1 cellular context compared by ENCODE assay signal in the genomic region with DNA sequence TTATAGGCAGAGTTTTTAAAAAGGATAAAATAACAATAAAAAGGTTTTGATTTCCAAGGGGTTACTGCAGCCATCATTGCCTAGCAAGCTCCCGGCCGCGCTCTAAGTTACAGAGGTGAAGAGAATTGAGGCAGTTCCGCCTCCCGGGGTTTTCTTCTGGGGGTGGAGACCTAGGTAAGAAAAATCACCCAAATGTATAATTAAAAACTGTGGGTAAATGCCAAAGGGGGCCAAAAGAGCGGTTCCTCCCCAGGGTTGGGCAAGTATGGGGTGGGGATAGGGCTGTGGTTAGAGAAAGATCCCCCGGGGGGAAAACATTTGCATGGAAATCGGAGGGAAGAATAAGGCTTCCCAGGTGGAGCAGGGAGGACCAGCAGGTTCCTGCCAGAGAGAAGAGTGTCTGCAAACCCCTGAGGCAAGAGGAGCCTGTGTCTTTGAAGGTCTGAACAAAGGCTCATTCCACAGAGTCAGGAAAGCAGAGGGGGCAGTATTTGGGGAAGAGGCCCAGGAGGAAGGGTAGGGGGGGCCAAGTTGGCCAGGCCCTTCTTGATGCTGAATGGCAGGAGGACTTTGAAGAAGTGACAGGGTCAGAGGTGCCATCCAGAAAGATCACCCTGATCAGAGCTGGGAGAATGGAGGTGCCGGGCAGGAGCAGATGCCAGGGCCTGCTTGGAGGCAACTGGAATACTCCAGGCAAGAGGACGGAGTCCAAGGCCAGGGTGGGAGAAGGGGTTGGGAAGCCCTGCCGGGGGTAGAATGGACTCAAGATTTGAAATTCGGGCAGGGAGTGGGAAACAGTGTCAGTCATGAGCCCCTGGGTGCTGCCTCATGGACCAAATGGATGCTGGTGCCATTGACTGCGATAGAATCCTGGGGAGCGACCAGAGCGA.
TF ChIP-seq lines count a peak whose summit lies in the region.

No MANE protein-coding gene starts in this region.

TF ChIP-seq in WTC11, 78 proteins besides CTCF, POLR2A, EP300 and RAD21 (continued from another document):
- no peak for TF ChIP-seq STAT6 (CRISPR knock-in tag; conservative IDR thresholded peaks at IDR 0.05; ENCODE audit: low read depth)
- TF ChIP-seq NR3C1 (CRISPR knock-in tag; conservative IDR thresholded peaks at IDR 0.05; ENCODE audit: low read depth): no peak
- no peak for TF ChIP-seq ZNF396 (CRISPR knock-in tag; IDR thresholded peaks at IDR 0.05; ENCODE audit: borderline replicate concordance)
- TF ChIP-seq IRF1 (CRISPR knock-in tag; IDR thresholded peaks at IDR 0.05): no peak
- 0 out of 2 replicates have a peak, but pooled peaks have one; percentile 42 for TF ChIP-seq TEAD1 (CRISPR knock-in tag; IDR thresholded peaks at IDR 0.05)
- TF ChIP-seq HMGA2 (CRISPR knock-in tag; IDR thresholded peaks at IDR 0.05): no peak
- TF ChIP-seq NR1H2 (CRISPR knock-in tag; IDR thresholded peaks at IDR 0.05): no peak
- TF ChIP-seq ZNF512 (CRISPR knock-in tag; IDR thresholded peaks at IDR 0.05; ENCODE audit: borderline replicate concordance): no peak
- TF ChIP-seq ETV6 (CRISPR knock-in tag; IDR thresholded peaks at IDR 0.05): no peak
- 0 out of 2 replicates have a peak, but pooled peaks have one; percentile 51 for TF ChIP-seq ZBTB43 (CRISPR knock-in tag; IDR thresholded peaks at IDR 0.05)
- 0 out of 2 replicates have a peak, but pooled peaks have one; percentile 33 for TF ChIP-seq SP1 (CRISPR knock-in tag; conservative IDR thresholded peaks at IDR 0.05)
- TF ChIP-seq, protein P1, sequence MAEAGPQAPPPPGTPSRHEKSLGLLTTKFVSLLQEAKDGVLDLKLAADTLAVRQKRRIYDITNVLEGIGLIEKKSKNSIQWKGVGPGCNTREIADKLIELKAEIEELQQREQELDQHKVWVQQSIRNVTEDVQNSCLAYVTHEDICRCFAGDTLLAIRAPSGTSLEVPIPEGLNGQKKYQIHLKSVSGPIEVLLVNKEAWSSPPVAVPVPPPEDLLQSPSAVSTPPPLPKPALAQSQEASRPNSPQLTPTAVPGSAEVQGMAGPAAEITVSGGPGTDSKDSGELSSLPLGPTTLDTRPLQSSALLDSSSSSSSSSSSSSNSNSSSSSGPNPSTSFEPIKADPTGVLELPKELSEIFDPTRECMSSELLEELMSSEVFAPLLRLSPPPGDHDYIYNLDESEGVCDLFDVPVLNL (CRISPR knock-in tag; IDR thresholded peaks at IDR 0.05; ENCODE audit: borderline replicate concordance, low read depth): no peak
- TF ChIP-seq, protein P2, sequence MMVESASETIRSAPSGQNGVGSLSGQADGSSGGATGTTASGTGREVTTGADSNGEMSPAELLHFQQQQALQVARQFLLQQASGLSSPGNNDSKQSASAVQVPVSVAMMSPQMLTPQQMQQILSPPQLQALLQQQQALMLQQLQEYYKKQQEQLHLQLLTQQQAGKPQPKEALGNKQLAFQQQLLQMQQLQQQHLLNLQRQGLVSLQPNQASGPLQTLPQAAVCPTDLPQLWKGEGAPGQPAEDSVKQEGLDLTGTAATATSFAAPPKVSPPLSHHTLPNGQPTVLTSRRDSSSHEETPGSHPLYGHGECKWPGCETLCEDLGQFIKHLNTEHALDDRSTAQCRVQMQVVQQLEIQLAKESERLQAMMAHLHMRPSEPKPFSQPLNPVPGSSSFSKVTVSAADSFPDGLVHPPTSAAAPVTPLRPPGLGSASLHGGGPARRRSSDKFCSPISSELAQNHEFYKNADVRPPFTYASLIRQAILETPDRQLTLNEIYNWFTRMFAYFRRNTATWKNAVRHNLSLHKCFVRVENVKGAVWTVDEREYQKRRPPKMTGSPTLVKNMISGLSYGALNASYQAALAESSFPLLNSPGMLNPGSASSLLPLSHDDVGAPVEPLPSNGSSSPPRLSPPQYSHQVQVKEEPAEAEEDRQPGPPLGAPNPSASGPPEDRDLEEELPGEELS (CRISPR knock-in tag; IDR thresholded peaks at IDR 0.05): no peak
- TF ChIP-seq SMAD3 (CRISPR knock-in tag; IDR thresholded peaks at IDR 0.05; ENCODE audit: borderline replicate concordance): no peak
- TF ChIP-seq ELF4 (CRISPR knock-in tag; IDR thresholded peaks at IDR 0.05; ENCODE audit: low read depth): no peak
- no peak for TF ChIP-seq ZNF425 (CRISPR knock-in tag; conservative IDR thresholded peaks at IDR 0.05)
- no peak for TF ChIP-seq ZNF416 (CRISPR knock-in tag; IDR thresholded peaks at IDR 0.05)
- no peak for TF ChIP-seq SMAD4 (CRISPR knock-in tag; IDR thresholded peaks at IDR 0.05)
- TF ChIP-seq, protein P3, sequence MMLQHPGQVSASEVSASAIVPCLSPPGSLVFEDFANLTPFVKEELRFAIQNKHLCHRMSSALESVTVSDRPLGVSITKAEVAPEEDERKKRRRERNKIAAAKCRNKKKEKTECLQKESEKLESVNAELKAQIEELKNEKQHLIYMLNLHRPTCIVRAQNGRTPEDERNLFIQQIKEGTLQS (CRISPR knock-in tag; conservative IDR thresholded peaks at IDR 0.05): no peak
- TF ChIP-seq, protein P4, sequence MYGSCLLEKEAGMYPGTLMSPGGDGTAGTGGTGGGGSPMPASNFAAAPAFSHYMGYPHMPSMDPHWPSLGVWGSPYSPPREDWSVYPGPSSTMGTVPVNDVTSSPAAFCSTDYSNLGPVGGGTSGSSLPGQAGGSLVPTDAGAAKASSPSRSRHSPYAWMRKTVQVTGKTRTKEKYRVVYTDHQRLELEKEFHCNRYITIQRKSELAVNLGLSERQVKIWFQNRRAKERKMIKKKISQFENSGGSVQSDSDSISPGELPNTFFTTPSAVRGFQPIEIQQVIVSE (CRISPR knock-in tag; IDR thresholded peaks at IDR 0.05; ENCODE audit: borderline replicate concordance): no peak
- no peak for TF ChIP-seq ZNF317 (CRISPR knock-in tag; IDR thresholded peaks at IDR 0.05; ENCODE audit: borderline replicate concordance, low read depth)
- TF ChIP-seq, protein P5, sequence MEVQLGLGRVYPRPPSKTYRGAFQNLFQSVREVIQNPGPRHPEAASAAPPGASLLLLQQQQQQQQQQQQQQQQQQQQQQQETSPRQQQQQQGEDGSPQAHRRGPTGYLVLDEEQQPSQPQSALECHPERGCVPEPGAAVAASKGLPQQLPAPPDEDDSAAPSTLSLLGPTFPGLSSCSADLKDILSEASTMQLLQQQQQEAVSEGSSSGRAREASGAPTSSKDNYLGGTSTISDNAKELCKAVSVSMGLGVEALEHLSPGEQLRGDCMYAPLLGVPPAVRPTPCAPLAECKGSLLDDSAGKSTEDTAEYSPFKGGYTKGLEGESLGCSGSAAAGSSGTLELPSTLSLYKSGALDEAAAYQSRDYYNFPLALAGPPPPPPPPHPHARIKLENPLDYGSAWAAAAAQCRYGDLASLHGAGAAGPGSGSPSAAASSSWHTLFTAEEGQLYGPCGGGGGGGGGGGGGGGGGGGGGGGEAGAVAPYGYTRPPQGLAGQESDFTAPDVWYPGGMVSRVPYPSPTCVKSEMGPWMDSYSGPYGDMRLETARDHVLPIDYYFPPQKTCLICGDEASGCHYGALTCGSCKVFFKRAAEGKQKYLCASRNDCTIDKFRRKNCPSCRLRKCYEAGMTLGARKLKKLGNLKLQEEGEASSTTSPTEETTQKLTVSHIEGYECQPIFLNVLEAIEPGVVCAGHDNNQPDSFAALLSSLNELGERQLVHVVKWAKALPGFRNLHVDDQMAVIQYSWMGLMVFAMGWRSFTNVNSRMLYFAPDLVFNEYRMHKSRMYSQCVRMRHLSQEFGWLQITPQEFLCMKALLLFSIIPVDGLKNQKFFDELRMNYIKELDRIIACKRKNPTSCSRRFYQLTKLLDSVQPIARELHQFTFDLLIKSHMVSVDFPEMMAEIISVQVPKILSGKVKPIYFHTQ (CRISPR knock-in tag; IDR thresholded peaks at IDR 0.05): no peak
- TF ChIP-seq GRHL2 (CRISPR knock-in tag; IDR thresholded peaks at IDR 0.05; ENCODE audit: insufficient replicate concordance, severe bottlenecking): no peak
- TF ChIP-seq MLX (CRISPR knock-in tag; IDR thresholded peaks at IDR 0.05): no peak
- TF ChIP-seq, protein P6, sequence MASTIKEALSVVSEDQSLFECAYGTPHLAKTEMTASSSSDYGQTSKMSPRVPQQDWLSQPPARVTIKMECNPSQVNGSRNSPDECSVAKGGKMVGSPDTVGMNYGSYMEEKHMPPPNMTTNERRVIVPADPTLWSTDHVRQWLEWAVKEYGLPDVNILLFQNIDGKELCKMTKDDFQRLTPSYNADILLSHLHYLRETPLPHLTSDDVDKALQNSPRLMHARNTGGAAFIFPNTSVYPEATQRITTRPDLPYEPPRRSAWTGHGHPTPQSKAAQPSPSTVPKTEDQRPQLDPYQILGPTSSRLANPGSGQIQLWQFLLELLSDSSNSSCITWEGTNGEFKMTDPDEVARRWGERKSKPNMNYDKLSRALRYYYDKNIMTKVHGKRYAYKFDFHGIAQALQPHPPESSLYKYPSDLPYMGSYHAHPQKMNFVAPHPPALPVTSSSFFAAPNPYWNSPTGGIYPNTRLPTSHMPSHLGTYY (CRISPR knock-in tag; IDR thresholded peaks at IDR 0.05): no peak
- TF ChIP-seq GABPB1 (CRISPR knock-in tag; IDR thresholded peaks at IDR 0.05): no peak
